In the genomic region with DNA sequence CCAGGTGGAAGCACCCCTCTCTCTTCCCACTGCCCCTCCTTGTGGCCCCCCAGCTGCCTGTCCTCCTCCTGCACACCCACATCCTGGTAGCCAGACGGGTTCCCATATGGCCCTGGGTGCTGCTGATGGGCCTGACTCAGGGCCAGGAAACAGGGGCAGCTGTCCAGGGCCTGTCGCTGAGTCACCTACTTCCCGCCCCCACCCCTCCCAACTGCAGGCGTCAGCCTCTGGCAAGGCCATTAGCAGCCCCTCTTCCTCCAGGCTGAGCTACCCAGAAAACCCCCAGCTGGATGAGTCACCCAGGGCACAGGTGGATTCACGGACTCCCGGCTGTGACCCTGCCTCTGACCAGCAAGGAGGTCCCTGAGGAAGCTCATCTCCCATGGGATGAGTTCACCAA, we compare ENCODE assay signal across 9 cellular contexts. TPM values are rescaled to one million over a fixed set of nuclear protein-coding genes. Genes with fewer than 3 reads are reported as not detected.
DNase-seq lines count a peak whose midpoint lies in the region; ATAC-seq and TF ChIP-seq lines count a peak whose summit lies in the region.
"Had no signal": no experiment of that assay in that cellular context is flagged by ENCODE, and none has a peak within 500 bp of the region (broad histone marks: within the 10 kb centered on the region; RNA-seq: fewer than 3 reads in every experiment).

No MANE protein-coding gene starts in this region.

- H3K79me2 ChIP-seq in hepatocyte = no peaks in the 10 kb centered on the region

- H2AFZ ChIP-seq in hepatocyte = no peak overlapping the region

- H3K27me3 ChIP-seq in adipocyte (replicated peaks; ENCODE audit: control insufficient read depth, insufficient read depth, low read length) (peaks cover 32% of the 10 kb centered on the region), hepatocyte (peaks cover 4% of the 10 kb centered on the region)

- 18% methylated on average over 5 of the region's 6 CpGs for WGBS in hepatocyte (ENCODE audit: low lambda C conversion rate, missing lambda C conversion rate)

- no peaks in the 10 kb centered on the region for H3K9me2 ChIP-seq in hepatocyte (replicated peaks; ENCODE audit: insufficient read depth)

- H3K27ac ChIP-seq in hepatocyte (no peak overlapping the region), coronary artery (no peak overlapping the region)

- no peak for ATAC-seq in GM21367 (IDR thresholded peaks at IDR 0.05; ENCODE audit: unreplicated experiment)

- no peaks in the 10 kb centered on the region for H4K20me1 ChIP-seq in hepatocyte (ENCODE audit: insufficient read depth, poor library complexity, severe bottlenecking)

- no peak for TF ChIP-seq CTCF in hepatocyte (IDR thresholded peaks at IDR 0.05; ENCODE audit: poor library complexity)
- no peak for TF ChIP-seq CTCF in coronary artery (IDR thresholded peaks at IDR 0.05)

- H3K4me3 ChIP-seq in adipocyte (ENCODE audit: low read length) = no peak overlapping the region
- no peak overlapping the region for H3K4me3 ChIP-seq in hepatocyte
- H3K4me3 ChIP-seq in coronary artery = no peak overlapping the region

- peaks cover 2% of the 10 kb centered on the region for H3K4me1 ChIP-seq in adipocyte (ENCODE audit: control insufficient read depth, insufficient read depth, low read length)
- H3K4me1 ChIP-seq in hepatocyte (ENCODE audit: insufficient read depth) = no peaks in the 10 kb centered on the region

- H3K9me3 ChIP-seq in adipocyte (ENCODE audit: control insufficient read depth, low read length) (peaks cover 10% of the 10 kb centered on the region), hepatocyte (ENCODE audit: low read depth) (no peaks in the 10 kb centered on the region)

- H3K9ac ChIP-seq in adipocyte (ENCODE audit: low read length) = no peak overlapping the region

- DNase-seq in AG08396 (ENCODE audit: low spot score) = peak; percentile 86
- DNase-seq in HS-5 (ENCODE audit: low read depth) = peak; percentile 73
- DNase-seq in adipocyte (ENCODE audit: low read depth) = peak; percentile 33
- peak; percentile 72 for DNase-seq in hepatocyte (ENCODE audit: low spot score)
- no peak for DNase-seq in coronary artery (ENCODE audit: low spot score)
- DNase-seq in stimulated activated CD4-positive, alpha-beta T cell treated with anti-CD3 and anti-CD28 coated beads, Interleukin-4, amount 100 ng/mL, for 4 hours = no peak
- DNase-seq in NCI-H2107 treated with DMSO at 0.1 percent for 48 hours (lab: John Stamatoyannopoulos, UW; ENCODE audit: unreplicated experiment) = no peak
- DNase-seq: naive B cell had no signal

- H3K4me2 ChIP-seq in hepatocyte = no peak overlapping the region

- H3K36me3 ChIP-seq in adipocyte (ENCODE audit: control insufficient read depth, insufficient read depth, low read length, severe bottlenecking) = no peaks in the 10 kb centered on the region
- no peaks in the 10 kb centered on the region for H3K36me3 ChIP-seq in hepatocyte (replicated peaks; ENCODE audit: insufficient read depth, low read depth)

RNA-seq across cellular contexts. Expression of a gene that starts 6.9 kb away (rescaled TPM):
- 0.44 and 1.7 TPM in 2 replicates for total RNA-seq in hepatocyte
- polyA plus RNA-seq in hepatocyte = 15.3 and 15.5 TPM in 2 replicates

Comparison
In these comparisons a context has a peak if more than half of its experiments do, and no peak if none do; other contexts are left out.
1. DNase-seq: peak in AG08396 (single experiment), HS-5 (single experiment), adipocyte (single experiment) and hepatocyte (single experiment); none in coronary artery (single experiment), stimulated activated CD4-positive, alpha-beta T cell treated with anti-CD3 and anti-CD28 coated beads, Interleukin-4, amount 100 ng/mL, for 4 hours (0 of 2) and NCI-H2107 treated with DMSO at 0.1 percent for 48 hours (single experiment).